ENCODE assay signal across 19 cellular contexts in the genomic region with DNA sequence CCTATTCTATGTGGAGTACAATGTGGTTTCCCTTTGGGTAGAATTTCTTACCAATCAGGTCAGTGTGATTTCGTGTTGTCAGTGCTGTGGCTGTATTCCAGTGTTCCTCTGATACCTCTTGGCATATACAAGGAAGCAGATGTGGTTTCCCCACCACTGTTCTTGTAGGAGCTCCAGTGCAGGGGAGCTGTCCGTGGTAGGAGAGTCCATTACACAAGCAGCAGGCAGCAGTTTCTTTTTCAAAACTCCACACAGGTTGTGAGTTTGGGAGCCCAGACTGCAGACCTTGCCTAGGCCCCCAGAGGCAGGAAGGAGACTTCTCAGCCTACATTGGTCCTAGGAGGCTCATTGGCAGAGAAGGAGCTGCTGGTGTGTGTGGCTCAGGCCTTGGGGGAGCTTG.
DNase-seq lines count a peak whose midpoint lies in the region; ATAC-seq lines count a peak whose summit lies in the region.
"Had no signal": no experiment of that assay in that cellular context is flagged by ENCODE, and none has a peak within 500 bp of the region (broad histone marks: within the 10 kb centered on the region; RNA-seq: fewer than 3 reads in every experiment).

No MANE protein-coding gene starts in this region.

- H3K27me3 ChIP-seq in adipocyte (replicated peaks; ENCODE audit: control insufficient read depth, insufficient read depth, low read length) = no peaks in the 10 kb centered on the region

- no peaks in the 10 kb centered on the region for H3K4me1 ChIP-seq in adipocyte (ENCODE audit: control insufficient read depth, insufficient read depth, low read length)

- H3K4me1 Mint-ChIP-seq in stimulated activated naive CD8-positive, alpha-beta T cell treated with anti-CD3 and anti-CD28 coated beads, Interleukin-15, Interleukin-2, amounts not matched to agents 100 ng/mL and 50 ng/mL, for 24 hours (ENCODE audit: low read depth) = no peaks in the 10 kb centered on the region
- H3K4me1 Mint-ChIP-seq in stimulated activated naive CD8-positive, alpha-beta T cell treated with anti-CD3 and anti-CD28 coated beads, Interleukin-15, amount 100 ng/mL, for 72 hours = no peaks in the 10 kb centered on the region
- no peaks in the 10 kb centered on the region for H3K4me1 Mint-ChIP-seq in activated naive CD8-positive, alpha-beta T cell treated with anti-CD3 and anti-CD28 coated beads for 36 hours
- H3K4me1 Mint-ChIP-seq: activated CD4-positive, alpha-beta T cell treated with anti-CD3 and anti-CD28 coated beads, Interleukin-2, amount 10 ng/mL, durations not matched to agents 24 days and 14 days; CD4-positive, CD25-positive, alpha-beta regulatory T cell; stimulated activated memory B cell treated with anti-CD40 and anti-IgM and Interleukin-4, amounts not matched to agents 10 μg/mL and 1 μg/mL and 100 μg/mL, for 72 hours had no signal

- H3K36me3 Mint-ChIP-seq in stimulated activated naive CD8-positive, alpha-beta T cell treated with anti-CD3 and anti-CD28 coated beads, Interleukin-15, Interleukin-2, amounts not matched to agents 100 ng/mL and 50 ng/mL, for 24 hours (ENCODE audit: low read depth) = no peaks in the 10 kb centered on the region
- H3K36me3 Mint-ChIP-seq in activated naive CD8-positive, alpha-beta T cell treated with anti-CD3 and anti-CD28 coated beads for 36 hours = no peaks in the 10 kb centered on the region
- H3K36me3 Mint-ChIP-seq: stimulated activated memory B cell treated with anti-CD40 and anti-IgM and Interleukin-4, amounts not matched to agents 10 μg/mL and 1 μg/mL and 100 μg/mL, for 72 hours had no signal

- H3K4me3 Mint-ChIP-seq in stimulated activated naive CD8-positive, alpha-beta T cell treated with anti-CD3 and anti-CD28 coated beads, Interleukin-15, Interleukin-2, amounts not matched to agents 100 ng/mL and 50 ng/mL, for 24 hours = no peak overlapping the region
- H3K4me3 Mint-ChIP-seq in stimulated activated naive CD8-positive, alpha-beta T cell treated with anti-CD3 and anti-CD28 coated beads, Interleukin-15, amount 100 ng/mL, for 72 hours = no peak overlapping the region
- no peak overlapping the region for H3K4me3 Mint-ChIP-seq in activated naive CD8-positive, alpha-beta T cell treated with anti-CD3 and anti-CD28 coated beads for 36 hours
- H3K4me3 Mint-ChIP-seq: activated CD4-positive, alpha-beta T cell treated with anti-CD3 and anti-CD28 coated beads, Interleukin-2, amount 10 ng/mL, durations not matched to agents 24 days and 14 days; CD4-positive, CD25-positive, alpha-beta regulatory T cell; stimulated activated memory B cell treated with anti-CD40 and anti-IgM and Interleukin-4, amounts not matched to agents 10 μg/mL and 1 μg/mL and 100 μg/mL, for 72 hours had no signal

- no peaks in the 10 kb centered on the region for H3K36me3 ChIP-seq in adipocyte (ENCODE audit: control insufficient read depth, insufficient read depth, low read length, severe bottlenecking)

- peaks cover 4% of the 10 kb centered on the region for H3K9me3 Mint-ChIP-seq in stimulated activated naive CD8-positive, alpha-beta T cell treated with anti-CD3 and anti-CD28 coated beads, Interleukin-15, Interleukin-2, amounts not matched to agents 100 ng/mL and 50 ng/mL, for 24 hours
- H3K9me3 Mint-ChIP-seq in stimulated activated naive CD8-positive, alpha-beta T cell treated with anti-CD3 and anti-CD28 coated beads, Interleukin-15, amount 100 ng/mL, for 72 hours = peaks cover 0 to 19% of the 10 kb centered on the region in 2 donors
- H3K9me3 Mint-ChIP-seq in activated naive CD8-positive, alpha-beta T cell treated with anti-CD3 and anti-CD28 coated beads for 36 hours = peaks cover 3% of the 10 kb centered on the region

- no peak for ATAC-seq in stimulated activated naive CD8-positive, alpha-beta T cell treated with anti-CD3 and anti-CD28 coated beads, Interleukin-15, amount 100 ng/mL, for 72 hours
- no peak for ATAC-seq in GM21529 (IDR thresholded peaks at IDR 0.05; ENCODE audit: unreplicated experiment)
- ATAC-seq: left ventricle myocardium superior; stimulated activated memory B cell treated with anti-CD40 and anti-IgM and Interleukin-4, amounts not matched to agents 10 μg/mL and 1 μg/mL and 100 μg/mL, for 72 hours had no signal

- peak overlapping the region; percentile 34 for H3K27ac Mint-ChIP-seq in stimulated activated naive CD8-positive, alpha-beta T cell treated with anti-CD3 and anti-CD28 coated beads, Interleukin-15, Interleukin-2, amounts not matched to agents 100 ng/mL and 50 ng/mL, for 24 hours
- H3K27ac Mint-ChIP-seq in stimulated activated naive CD8-positive, alpha-beta T cell treated with anti-CD3 and anti-CD28 coated beads, Interleukin-15, amount 100 ng/mL, for 72 hours = no peak overlapping the region
- H3K27ac Mint-ChIP-seq in activated naive CD8-positive, alpha-beta T cell treated with anti-CD3 and anti-CD28 coated beads for 36 hours = no peak overlapping the region
- H3K27ac Mint-ChIP-seq: activated CD4-positive, alpha-beta T cell treated with anti-CD3 and anti-CD28 coated beads, Interleukin-2, amount 10 ng/mL, durations not matched to agents 24 days and 14 days; CD4-positive, CD25-positive, alpha-beta regulatory T cell; stimulated activated memory B cell treated with anti-CD40 and anti-IgM and Interleukin-4, amounts not matched to agents 10 μg/mL and 1 μg/mL and 100 μg/mL, for 72 hours had no signal

- peaks cover 9% of the 10 kb centered on the region for H3K9me3 ChIP-seq in adipocyte (ENCODE audit: control insufficient read depth, low read length)

- H3K9ac ChIP-seq in adipocyte (ENCODE audit: low read length) = no peak overlapping the region

- DNase-seq in stimulated activated naive CD8-positive, alpha-beta T cell treated with anti-CD3 and anti-CD28 coated beads, Interleukin-15, amount 100 ng/mL, for 72 hours = no peak
- peak; percentile 42 for DNase-seq in adipocyte (ENCODE audit: low read depth)
- DNase-seq in iPS-NIHi7 (ENCODE audit: extremely low spot score) = peak; percentile 54
- no peak for DNase-seq in activated naive CD8-positive, alpha-beta T cell treated with anti-CD3 and anti-CD28 coated beads for 36 hours
- no peak for DNase-seq in DMS79 (lab: John Stamatoyannopoulos, UW)
- no peak for DNase-seq in UCSD-AML1 (lab: John Stamatoyannopoulos, UW; ENCODE audit: unreplicated experiment)
- DNase-seq: ACHN; activated CD4-positive, alpha-beta T cell treated with anti-CD3 and anti-CD28 coated beads, Interleukin-2, amount 10 ng/mL, durations not matched to agents 24 days and 14 days; activated naive CD4-positive, alpha-beta T cell treated with anti-CD3 and anti-CD28 coated beads, Interleukin-2, amount 50 U/mL, for 16 hours; CD4-positive, CD25-positive, alpha-beta regulatory T cell; DMS79 treated with DMSO at 0.1 percent for 48 hours; effector CD4-positive, alpha-beta T cell; left ventricle myocardium superior; NCI-H1930; NCI-H446 treated with DMSO at 0.1 percent for 48 hours; SIG-M5 had no signal

- no peak overlapping the region for H3K4me3 ChIP-seq in adipocyte (ENCODE audit: low read length)

- no peaks in the 10 kb centered on the region for H3K27me3 Mint-ChIP-seq in stimulated activated naive CD8-positive, alpha-beta T cell treated with anti-CD3 and anti-CD28 coated beads, Interleukin-15, Interleukin-2, amounts not matched to agents 100 ng/mL and 50 ng/mL, for 24 hours
- H3K27me3 Mint-ChIP-seq in stimulated activated naive CD8-positive, alpha-beta T cell treated with anti-CD3 and anti-CD28 coated beads, Interleukin-15, amount 100 ng/mL, for 72 hours = no peaks in the 10 kb centered on the region
- H3K27me3 Mint-ChIP-seq in activated naive CD8-positive, alpha-beta T cell treated with anti-CD3 and anti-CD28 coated beads for 36 hours = no peaks in the 10 kb centered on the region
- H3K27me3 Mint-ChIP-seq: activated CD4-positive, alpha-beta T cell treated with anti-CD3 and anti-CD28 coated beads, Interleukin-2, amount 10 ng/mL, durations not matched to agents 24 days and 14 days; CD4-positive, CD25-positive, alpha-beta regulatory T cell; stimulated activated memory B cell treated with anti-CD40 and anti-IgM and Interleukin-4, amounts not matched to agents 10 μg/mL and 1 μg/mL and 100 μg/mL, for 72 hours had no signal

Comparison
In these comparisons a context has a peak if more than half of its experiments do, and no peak if none do; other contexts are left out.
1. DNase-seq: peak in adipocyte (single experiment) and iPS-NIHi7 (single experiment); none in stimulated activated naive CD8-positive, alpha-beta T cell treated with anti-CD3 and anti-CD28 coated beads, Interleukin-15, amount 100 ng/mL, for 72 hours (0 of 2), activated naive CD8-positive, alpha-beta T cell treated with anti-CD3 and anti-CD28 coated beads for 36 hours (single experiment), DMS79 (single experiment) and UCSD-AML1 (single experiment).